ENCODE assay signal across 15 cellular contexts in the genomic region with DNA sequence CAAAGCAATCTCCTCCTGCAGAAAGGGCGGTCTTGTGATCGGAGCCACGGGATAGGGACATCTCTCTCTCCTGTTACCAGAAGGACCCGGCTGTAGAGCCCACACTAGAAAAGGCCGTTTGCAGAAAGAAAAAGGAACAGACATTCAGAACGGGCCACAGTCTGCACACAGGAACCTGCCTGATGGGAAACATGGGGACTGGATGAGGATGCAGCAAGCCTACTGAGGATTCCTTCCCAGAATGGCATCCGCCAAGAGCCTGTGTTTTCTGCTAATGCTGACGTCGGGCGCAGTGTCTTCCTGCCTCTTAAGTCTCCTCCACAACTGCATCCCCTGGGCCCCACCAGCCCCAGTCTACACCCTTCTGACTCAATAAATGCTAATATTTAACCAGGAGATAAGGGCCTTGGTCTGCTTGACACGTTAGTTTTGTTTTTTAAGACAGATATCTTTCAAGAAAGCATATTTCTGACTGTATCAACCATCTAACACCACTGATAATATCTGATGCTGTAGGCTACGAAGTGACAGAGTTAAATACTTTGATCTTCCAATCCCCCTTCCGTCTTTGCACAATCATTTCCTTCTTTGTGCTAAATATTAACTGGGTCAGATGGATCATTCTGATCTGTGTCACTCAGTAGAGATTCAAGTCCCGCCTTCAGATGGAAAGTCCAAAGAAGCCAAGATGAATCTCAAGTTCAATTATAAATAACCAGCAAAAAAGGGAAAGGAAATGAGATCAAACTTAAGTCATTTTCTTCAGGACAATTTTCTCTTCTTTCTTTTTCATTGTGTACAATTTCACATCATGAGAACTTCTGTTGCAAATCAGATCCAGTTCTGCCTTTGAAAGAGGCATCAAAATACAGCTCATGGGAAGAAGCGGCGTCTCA. TPM values are rescaled to one million over a fixed set of nuclear protein-coding genes. Genes with fewer than 3 reads are reported as not detected.
DNase-seq lines count a peak whose midpoint lies in the region; ATAC-seq and TF ChIP-seq lines count a peak whose summit lies in the region.
"Had no signal": no experiment of that assay in that cellular context is flagged by ENCODE, and none has a peak within 500 bp of the region (broad histone marks: within the 10 kb centered on the region; RNA-seq: fewer than 3 reads in every experiment).

No MANE protein-coding gene starts in this region.

- no peak overlapping the region for H2AK5ac ChIP-seq in neuronal stem cell (ENCODE audit: low read depth, low read length)

- H3K23ac ChIP-seq in neuronal stem cell (ENCODE audit: low read depth, low read length, poor library complexity), result no peak overlapping the region

- H2BK120ac ChIP-seq in neuronal stem cell (ENCODE audit: low read depth, low read length), result no peak overlapping the region

- H3K36me3 ChIP-seq in body of pancreas (replicated peaks in 1 of 2; ENCODE audit: insufficient read depth in 1 of 2, low read depth in 2 of 2), result no peaks in the 10 kb centered on the region
- H3K36me3 ChIP-seq in neuronal stem cell (replicated peaks in 1 of 2; ENCODE audit: control insufficient read depth in 2 of 2, insufficient read depth in 2 of 2, low read length in 2 of 2), result no peaks in the 10 kb centered on the region

- H3K4ac ChIP-seq in neuronal stem cell (ENCODE audit: low read length), result no peak overlapping the region

- DNase-seq in T-helper 1 cell (no peak), body of pancreas (peak in 1 of 4 donors; percentile 11), neuronal stem cell (ENCODE audit: low spot score) (no peak), NCI-H526 (lab: John Stamatoyannopoulos, UW) (no peak), NCI-H1048 (lab: John Stamatoyannopoulos, UW) (no peak)
- DNase-seq: 8988T, amniotic stem cell, foreskin fibroblast, naive B cell, NCI-H1417, NCI-H446 treated with DMSO at 0.1 percent for 48 hours had no signal

- no peak overlapping the region for H3K4me3 Mint-ChIP-seq in T-helper 1 cell treated with Interleukin-12 subunit alpha and Interleukin-12 subunit beta and Interleukin-4 antibody, amounts not matched to agents 30 μg/mL and 1 μg/mL, for 36 hours
- H3K4me3 Mint-ChIP-seq: dendritic cell treated with granulocyte-macrophage colony-stimulating factor and Interleukin-4, amounts not matched to agents 40 ng/mL and 50 ng/mL, for 4 days; naive B cell had no signal

- 47 to 49% methylated on average over 16 of the region's 16 CpGs for WGBS in body of pancreas, 2 donors
- no CpG with 5 or more reads among the region's 16 CpGs for WGBS in neuronal stem cell (ENCODE audit: extremely low coverage in 2 of 2, insufficient read length in 2 of 2, insufficient replicate concordance in 1 of 2), 2 donors

- no peak for TF ChIP-seq CTCF in body of pancreas (IDR thresholded peaks at IDR 0.05)

- H2BK12ac ChIP-seq in neuronal stem cell (ENCODE audit: low read length), result no peak overlapping the region

- no peak overlapping the region for H4K91ac ChIP-seq in neuronal stem cell (ENCODE audit: low read depth, low read length, poor library complexity)

- H3K4me1 Mint-ChIP-seq in T-helper 1 cell treated with Interleukin-12 subunit alpha and Interleukin-12 subunit beta and Interleukin-4 antibody, amounts not matched to agents 30 μg/mL and 1 μg/mL, for 36 hours (ENCODE audit: low read depth), result peaks cover 10% of the 10 kb centered on the region
- H3K4me1 Mint-ChIP-seq: naive B cell had no signal

- no peak for TF ChIP-seq POLR2A in body of pancreas (IDR thresholded peaks at IDR 0.05)

- H3K27ac ChIP-seq in body of pancreas (peak overlapping the region in 1 of 4 donors; percentile 23), neuronal stem cell (replicated peaks; ENCODE audit: low read length) (no peak overlapping the region)

- H3K4me2 ChIP-seq in neuronal stem cell (ENCODE audit: insufficient read depth, low read length, poor library complexity, severe bottlenecking), result no peak overlapping the region

- H2AFZ ChIP-seq in neuronal stem cell (ENCODE audit: low read length), result peak overlapping the region; percentile 2

- no peak overlapping the region for H2BK5ac ChIP-seq in neuronal stem cell (ENCODE audit: low read length)

- H3K14ac ChIP-seq in neuronal stem cell (ENCODE audit: low read length), result no peak overlapping the region

- H3K4me1 ChIP-seq in body of pancreas (peaks cover 16% of the 10 kb centered on the region), neuronal stem cell (ENCODE audit: control insufficient read depth in 2 of 2, insufficient read depth in 1 of 2, low read depth in 1 of 2, low read length in 2 of 2) (peaks cover 0 to 3% of the 10 kb centered on the region in 2 donors)

- H4K8ac ChIP-seq in neuronal stem cell (ENCODE audit: low read depth, low read length), result no peak overlapping the region

- no peak overlapping the region for H3K4me3 ChIP-seq in body of pancreas
- H3K4me3 ChIP-seq in neuronal stem cell (ENCODE audit: low read length in 2 of 2), result no peak overlapping the region

- H3K9me3 ChIP-seq in body of pancreas (no peaks in the 10 kb centered on the region), neuronal stem cell (replicated peaks in 1 of 2; ENCODE audit: control insufficient read depth in 2 of 2, insufficient read depth in 1 of 2, low read depth in 1 of 2, low read length in 2 of 2) (no peaks in the 10 kb centered on the region)

- no peak overlapping the region for H2BK15ac ChIP-seq in neuronal stem cell (ENCODE audit: low read length)

- ATAC-seq in GM18907 (IDR thresholded peaks at IDR 0.05; ENCODE audit: unreplicated experiment) (peak; percentile 43), body of pancreas (peak; percentile 59), HG02623 (IDR thresholded peaks at IDR 0.05; ENCODE audit: unreplicated experiment) (no peak)

- H3K36me3 Mint-ChIP-seq in T-helper 1 cell treated with Interleukin-12 subunit alpha and Interleukin-12 subunit beta and Interleukin-4 antibody, amounts not matched to agents 30 μg/mL and 1 μg/mL, for 36 hours (ENCODE audit: low read depth), result peaks cover 2% of the 10 kb centered on the region
- H3K36me3 Mint-ChIP-seq: naive B cell had no signal

- intact Hi-C loops in body of pancreas (cut with DNase I), result no loop called here

- H3K9me3 Mint-ChIP-seq in T-helper 1 cell treated with Interleukin-12 subunit alpha and Interleukin-12 subunit beta and Interleukin-4 antibody, amounts not matched to agents 30 μg/mL and 1 μg/mL, for 36 hours, result peaks cover 3% of the 10 kb centered on the region
- H3K9me3 Mint-ChIP-seq: dendritic cell treated with granulocyte-macrophage colony-stimulating factor and Interleukin-4, amounts not matched to agents 40 ng/mL and 50 ng/mL, for 4 days had no signal

- H3K9ac ChIP-seq in neuronal stem cell (ENCODE audit: low read depth, low read length, poor library complexity), result no peak overlapping the region

- H3K27me3 ChIP-seq in body of pancreas (no peaks in the 10 kb centered on the region), neuronal stem cell (ENCODE audit: control insufficient read depth in 3 of 3, insufficient read depth in 3 of 3, low read depth in 1 of 3, low read length in 3 of 3) (no peaks in the 10 kb centered on the region)

- H3K79me1 ChIP-seq in neuronal stem cell (ENCODE audit: low read depth, low read length), result no peaks in the 10 kb centered on the region

- peaks cover 8% of the 10 kb centered on the region for H3K27me3 Mint-ChIP-seq in T-helper 1 cell treated with Interleukin-12 subunit alpha and Interleukin-12 subunit beta and Interleukin-4 antibody, amounts not matched to agents 30 μg/mL and 1 μg/mL, for 36 hours (ENCODE audit: low read depth)

- no peak overlapping the region for H3K18ac ChIP-seq in neuronal stem cell (ENCODE audit: low read length)

- peak overlapping the region; percentile 26 for H3K27ac Mint-ChIP-seq in T-helper 1 cell treated with Interleukin-12 subunit alpha and Interleukin-12 subunit beta and Interleukin-4 antibody, amounts not matched to agents 30 μg/mL and 1 μg/mL, for 36 hours
- H3K27ac Mint-ChIP-seq: dendritic cell treated with granulocyte-macrophage colony-stimulating factor and Interleukin-4, amounts not matched to agents 40 ng/mL and 50 ng/mL, for 4 days; naive B cell had no signal

RNA-seq across cellular contexts. Expression of gene FAM50B, which starts 20.7 kb away (rescaled TPM):
- 10 to 100 TPM in 1 of 2 donors, 1 to 10 TPM in 1; 9.9 to 15.6 TPM for total RNA-seq in body of pancreas
- 2.6 TPM for polyA plus RNA-seq in neuronal stem cell (2013, experiment 1 of 2)
- polyA plus RNA-seq in neuronal stem cell (2013, experiment 2 of 2), result 2.1 TPM
